8 cellular contexts compared by ENCODE assay signal in genomic region chr3:168511428-168512014, GRCh38.
A peak's percentile ranks its signal among the peaks of the same experiment; 100 is the strongest.
DNase-seq lines count a peak whose midpoint lies in the region; ATAC-seq and TF ChIP-seq lines count a peak whose summit lies in the region.

No MANE protein-coding gene starts in this region.

- H3K27ac Mint-ChIP-seq in brain (peak overlapping the region in 4 of 5 experiments; percentile 40 to 72 (median 60)), mesothelial cell of epicardium (peak overlapping the region; percentile 52)

- no peak overlapping the region for H3K14ac ChIP-seq in IMR-90 (replicated peaks; ENCODE audit: low read depth, low read length)

- peak; percentile 57 for TF ChIP-seq RAD21 in IMR-90 (IDR thresholded peaks at IDR 0.05; ENCODE audit: low read length)

- H3K27ac ChIP-seq in DOHH2 (ENCODE audit: low read depth, low read length) (no peak overlapping the region), IMR-90 (ENCODE audit: insufficient read depth, low read length) (no peak overlapping the region)

- in situ Hi-C loops in IMR-90 (cut with MboI; ENCODE audit: low sequenced_read_pairs), result loop anchor here (5.0 kb wide), 1 partner anchor 336 kb away; no protein-coding TSS in a partner anchor

- H4K20me1 ChIP-seq in DOHH2 (ENCODE audit: control insufficient read depth, insufficient read depth, low read depth, low read length) (no peaks in the 10 kb centered on the region), IMR-90 (ENCODE audit: insufficient read depth, low read length) (no peaks in the 10 kb centered on the region)

- WGBS in IMR-90 (ENCODE audit: extremely low coverage in 2 of 2, insufficient read length in 1 of 2), 2 experiments, result no CpG with 5 or more reads among the region's 3 CpGs

- no peaks in the 10 kb centered on the region for H3K27me3 ChIP-seq in DOHH2 (ENCODE audit: control insufficient read depth, low read length)
- no peaks in the 10 kb centered on the region for H3K27me3 ChIP-seq in IMR-90 (ENCODE audit: control insufficient read depth, insufficient read depth, low read length)

- CTCF ChIA-PET in IMR-90 (lab: Yijun Ruan, JAX), result interaction anchor here (0.7 to 2.0 kb wide), 5 partner anchors 9 to 346 kb away, joined by 3 to 16 read pairs (median 3); no protein-coding TSS in a partner anchor

- H4K8ac ChIP-seq in IMR-90 (ENCODE audit: low read depth in 2 of 2, low read length in 2 of 2), result no peak overlapping the region

- H3K79me1 ChIP-seq in IMR-90 (ENCODE audit: low read depth in 1 of 2, low read length in 2 of 2), result no peaks in the 10 kb centered on the region

- H3K4me1 Mint-ChIP-seq in brain (peaks cover 19% of the 10 kb centered on the region), mesothelial cell of epicardium (peaks cover 61% of the 10 kb centered on the region)

- H2BK15ac ChIP-seq in IMR-90 (ENCODE audit: low read depth, low read length), result no peak overlapping the region

- H3K27me3 Mint-ChIP-seq in brain (no peaks in the 10 kb centered on the region), mesothelial cell of epicardium (ENCODE audit: low read depth) (no peaks in the 10 kb centered on the region)

- H3K4me2 ChIP-seq in DOHH2 (ENCODE audit: low read length) (no peak overlapping the region), IMR-90 (ENCODE audit: low read depth, low read length) (no peak overlapping the region)

- H2AK9ac ChIP-seq in IMR-90 (replicated peaks; ENCODE audit: low read depth, low read length, poor library complexity), result no peak overlapping the region

- H4K5ac ChIP-seq in IMR-90 (ENCODE audit: low read depth, low read length), result no peak overlapping the region

- no peak overlapping the region for H3K23ac ChIP-seq in IMR-90 (ENCODE audit: low read depth, low read length)

- dilution Hi-C loops in IMR-90 (cut with HindIII; ENCODE audit: low sequenced_read_pairs, unreplicated experiment), result no loop called here

- H3K4ac ChIP-seq in IMR-90 (ENCODE audit: low read depth, low read length), result no peak overlapping the region

- no TSS peak for BruUV-seq in IMR-90 (replicated peaks; lab: Mats Ljungman, UMichigan)

- H3K9me3 Mint-ChIP-seq in brain, result no peaks in the 10 kb centered on the region
- H3K9me3 Mint-ChIP-seq in mesothelial cell of epicardium, result no peaks in the 10 kb centered on the region

- ATAC-seq in IMR-90 (ENCODE audit: low read depth) (peak; percentile 40; the same call in 1 of the 2 replicates), HG03280 (IDR thresholded peaks at IDR 0.05; ENCODE audit: unreplicated experiment) (no peak), GM18867 (IDR thresholded peaks at IDR 0.05; ENCODE audit: unreplicated experiment) (no peak), GM18502 (IDR thresholded peaks at IDR 0.05; ENCODE audit: poor library complexity, unreplicated experiment) (no peak)

- H3K9ac ChIP-seq in IMR-90 (ENCODE audit: low read depth, low read length), result no peak overlapping the region

- no peaks in the 10 kb centered on the region for H3F3A ChIP-seq in DOHH2 (ENCODE audit: control insufficient read depth, insufficient read depth)

- peak; percentile 60 for TF ChIP-seq CTCF in DOHH2 (IDR thresholded peaks at IDR 0.05; ENCODE audit: low read depth, low read length, poor library complexity, severe bottlenecking)
- peak; percentile 66 for TF ChIP-seq CTCF in IMR-90 (conservative IDR thresholded peaks at IDR 0.05; ENCODE audit: low read depth, low read length)
- TF ChIP-seq CTCF in brain (conservative IDR thresholded peaks at IDR 0.05), result peak; percentile 54 to 83
- peak; percentile 22 for TF ChIP-seq CTCF in mesothelial cell of epicardium (IDR thresholded peaks at IDR 0.05; ENCODE audit: unreplicated experiment)

- no peak overlapping the region for H3K18ac ChIP-seq in IMR-90 (ENCODE audit: low read depth, low read length)

- POLR2A ChIA-PET in IMR-90 (lab: Charles Lee; ENCODE audit: unreplicated experiment), result no interaction called here

- DNase-seq in IMR-90 (peak; percentile 20), mesothelial cell of epicardium (ENCODE audit: low spot score in 2 of 2, unreplicated experiment in 2 of 2) (no peak), NCI-H187 treated with DMSO at 0.1 percent for 48 hours (lab: John Stamatoyannopoulos, UW) (no peak)

- H2AK5ac ChIP-seq in IMR-90 (ENCODE audit: low read depth, low read length), result no peak overlapping the region

- H2AFZ ChIP-seq in IMR-90 (replicated peaks; ENCODE audit: low read length, poor library complexity), result no peak overlapping the region

- no peak overlapping the region for H2BK20ac ChIP-seq in IMR-90 (ENCODE audit: low read depth, low read length)

- H3K56ac ChIP-seq in IMR-90 (ENCODE audit: extremely low read depth, insufficient read depth, low read length), result no peak overlapping the region

- H4K91ac ChIP-seq in IMR-90 (ENCODE audit: insufficient read depth, low read depth, low read length), result no peak overlapping the region

- H3K4me3 ChIP-seq in DOHH2 (ENCODE audit: low read length), result no peak overlapping the region
- no peak overlapping the region for H3K4me3 ChIP-seq in IMR-90 (ENCODE audit: insufficient read depth, low read depth, low read length)

- H3K36me3 ChIP-seq in DOHH2 (ENCODE audit: control insufficient read depth, low read length) (no peaks in the 10 kb centered on the region), IMR-90 (ENCODE audit: control insufficient read depth, insufficient read depth, low read length) (no peaks in the 10 kb centered on the region)

- TF ChIP-seq POLR2A in IMR-90 (IDR thresholded peaks at IDR 0.05; ENCODE audit: low read depth, low read length), result no peak

- H3K36me3 Mint-ChIP-seq in brain, result no peaks in the 10 kb centered on the region
- peaks cover 2% of the 10 kb centered on the region for H3K36me3 Mint-ChIP-seq in mesothelial cell of epicardium

- no peaks in the 10 kb centered on the region for H3K9me3 ChIP-seq in DOHH2 (ENCODE audit: control insufficient read depth, insufficient read depth, low read length)
- no peaks in the 10 kb centered on the region for H3K9me3 ChIP-seq in IMR-90 (ENCODE audit: control insufficient read depth, insufficient read depth, low read length)

- H3K4me3 Mint-ChIP-seq in brain (no peak overlapping the region), mesothelial cell of epicardium (no peak overlapping the region)

- H3K9me2 ChIP-seq in DOHH2 (replicated peaks; ENCODE audit: control insufficient read depth, low read length), result no peaks in the 10 kb centered on the region

- no peaks in the 10 kb centered on the region for H3K79me2 ChIP-seq in DOHH2 (ENCODE audit: control insufficient read depth, low read length)

- no peak overlapping the region for H2BK120ac ChIP-seq in IMR-90 (ENCODE audit: low read depth, low read length)

- H3K9me1 ChIP-seq in IMR-90 (ENCODE audit: insufficient read depth, low read length), result no peaks in the 10 kb centered on the region

- intact Hi-C loops in IMR-90 (cut with micrococcal nuclease), result loop anchor here (1.0 to 5.0 kb wide), 3 partner anchors 111 to 336 kb away; no protein-coding TSS in a partner anchor

- no peak overlapping the region for H2BK5ac ChIP-seq in IMR-90 (ENCODE audit: low read depth, low read length, poor library complexity, severe bottlenecking)

- H3K4me1 ChIP-seq in DOHH2 (ENCODE audit: control insufficient read depth, low read length) (no peaks in the 10 kb centered on the region), IMR-90 (ENCODE audit: control insufficient read depth, insufficient read depth, low read length) (no peaks in the 10 kb centered on the region)

TF ChIP-seq in IMR-90, 13 proteins besides CTCF, POLR2A, EP300 and RAD21:
- TF ChIP-seq SMC3 (IDR thresholded peaks at IDR 0.05; ENCODE audit: low read depth, low read length) (peak; percentile 68), BHLHE40 (IDR thresholded peaks at IDR 0.05; ENCODE audit: low read depth, low read length) (no peak)
